8 cellular contexts compared by ENCODE assay signal in genomic region chr3:16300881-16301359, GRCh38. TPM values are rescaled to one million over a fixed set of nuclear protein-coding genes. Genes with fewer than 3 reads are reported as not detected.
DNase-seq lines count a peak whose midpoint lies in the region; ATAC-seq and TF ChIP-seq lines count a peak whose summit lies in the region.

No MANE protein-coding gene starts in this region.

- H3K4me1 Mint-ChIP-seq in WTC11 (peaks cover 60% of the 10 kb centered on the region), naive B cell (peaks cover 28 to 55% (median 29%) of the 10 kb centered on the region in 3 donors)

- WGBS in esophagus squamous epithelium, 2 donors: 73 to 90% methylated on average over 1 to 2 of the region's 2 CpGs

- H3K27ac Mint-ChIP-seq in WTC11 (peak overlapping the region; percentile 99), naive B cell (peak overlapping the region; percentile 44 to 88 (median 80))

- no peak overlapping the region for H3K4me3 ChIP-seq in esophagus squamous epithelium

- DNase-seq in WTC11 (ENCODE audit: low spot score) (no peak), naive B cell (peak; percentile 32), HCEC 1CT (no peak), esophagus squamous epithelium (lab: John Stamatoyannopoulos, UW) (no peak), NCI-H1048 (lab: John Stamatoyannopoulos, UW) (no peak)

- peak overlapping the region in 2 of 4 donors; percentile 15 to 52 for H3K27ac ChIP-seq in esophagus squamous epithelium

- H3K36me3 ChIP-seq in esophagus squamous epithelium: peaks cover 0 to 72% (median 0%) of the 10 kb centered on the region in 3 donors

- CTCF ChIA-PET in WTC11 (lab: Charles Lee): interaction anchor here (0.7 to 1.0 kb wide), 3 partner anchors 10 to 66 kb away, joined by 3 to 4 read pairs (median 4); no protein-coding TSS in a partner anchor

- H3K4me1 ChIP-seq in esophagus squamous epithelium: peaks cover 0 to 20% (median 0%) of the 10 kb centered on the region in 3 donors

- H3K27me3 Mint-ChIP-seq in WTC11 (ENCODE audit: low read depth) (no peaks in the 10 kb centered on the region), naive B cell (no peaks in the 10 kb centered on the region)

- POLR2A ChIA-PET in WTC11 (lab: Charles Lee): no interaction called here

- ATAC-seq in GM18870 (IDR thresholded peaks at IDR 0.05; ENCODE audit: unreplicated experiment) (peak; percentile 42), HG02885 (IDR thresholded peaks at IDR 0.05; ENCODE audit: poor library complexity, unreplicated experiment) (peak; percentile 67), WTC11 (peak; percentile 9; the same call in 1 of the 2 replicates), naive B cell (ENCODE audit: low read depth in 2 of 2) (peak; percentile 84), GM18873 (IDR thresholded peaks at IDR 0.05; ENCODE audit: low FRiP score, unreplicated experiment) (no peak)

- intact Hi-C loops in esophagus squamous epithelium (cut with DNase I): no loop called here

- H3K9me3 Mint-ChIP-seq in WTC11 (peaks cover 18% of the 10 kb centered on the region), naive B cell (peaks cover 0 to 6% (median 0%) of the 10 kb centered on the region in 7 donors)

- peak overlapping the region; percentile 44 for H3K4me3 Mint-ChIP-seq in WTC11
- H3K4me3 Mint-ChIP-seq in naive B cell: peak overlapping the region in 7 of 8 donors; percentile 45 to 90 (median 72)

- peaks cover 57% of the 10 kb centered on the region for H3K36me3 Mint-ChIP-seq in WTC11
- peaks cover 10 to 33% of the 10 kb centered on the region in 2 donors for H3K36me3 Mint-ChIP-seq in naive B cell

- TF ChIP-seq CTCF in WTC11 (IDR thresholded peaks at IDR 0.05) (no peak), esophagus squamous epithelium (IDR thresholded peaks at IDR 0.05) (no peak)

- no peaks in the 10 kb centered on the region for H3K9me3 ChIP-seq in esophagus squamous epithelium

- no peaks in the 10 kb centered on the region for H3K27me3 ChIP-seq in esophagus squamous epithelium

- TF ChIP-seq POLR2A in esophagus squamous epithelium (IDR thresholded peaks at IDR 0.05): peak in 2 of 4 donors; percentile 20 to 31

TF ChIP-seq in WTC11, 78 proteins besides CTCF, POLR2A, EP300 and RAD21 (continues in another document):
- TF ChIP-seq ELF4 (CRISPR knock-in tag; IDR thresholded peaks at IDR 0.05; ENCODE audit: low read depth): no peak
- no peak for TF ChIP-seq USF2 (CRISPR knock-in tag; IDR thresholded peaks at IDR 0.05)
- no peak for TF ChIP-seq ZBTB43 (CRISPR knock-in tag; IDR thresholded peaks at IDR 0.05)
- no peak for TF ChIP-seq ATF3 (CRISPR knock-in tag; conservative IDR thresholded peaks at IDR 0.05)
- TF ChIP-seq KAT7 (CRISPR knock-in tag; IDR thresholded peaks at IDR 0.05; ENCODE audit: borderline replicate concordance): no peak
- no peak for TF ChIP-seq ZNF396 (CRISPR knock-in tag; IDR thresholded peaks at IDR 0.05; ENCODE audit: borderline replicate concordance)
- TF ChIP-seq ZNF281 (CRISPR knock-in tag; IDR thresholded peaks at IDR 0.05): no peak
- no peak for TF ChIP-seq E2F1 (CRISPR knock-in tag; IDR thresholded peaks at IDR 0.05)
- no peak for TF ChIP-seq E2F4 (CRISPR knock-in tag; IDR thresholded peaks at IDR 0.05; ENCODE audit: borderline replicate concordance, low read depth)
- no peak for TF ChIP-seq ZNF232 (CRISPR knock-in tag; IDR thresholded peaks at IDR 0.05)
- no peak for TF ChIP-seq ESRRA (CRISPR knock-in tag; IDR thresholded peaks at IDR 0.05; ENCODE audit: borderline replicate concordance)
- TF ChIP-seq GABPB1 (CRISPR knock-in tag; IDR thresholded peaks at IDR 0.05): no peak
- TF ChIP-seq ERG (CRISPR knock-in tag; IDR thresholded peaks at IDR 0.05): no peak
- TF ChIP-seq, protein P1, sequence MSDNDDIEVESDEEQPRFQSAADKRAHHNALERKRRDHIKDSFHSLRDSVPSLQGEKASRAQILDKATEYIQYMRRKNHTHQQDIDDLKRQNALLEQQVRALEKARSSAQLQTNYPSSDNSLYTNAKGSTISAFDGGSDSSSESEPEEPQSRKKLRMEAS (CRISPR knock-in tag; IDR thresholded peaks at IDR 0.05): no peak
- TF ChIP-seq, protein P2, sequence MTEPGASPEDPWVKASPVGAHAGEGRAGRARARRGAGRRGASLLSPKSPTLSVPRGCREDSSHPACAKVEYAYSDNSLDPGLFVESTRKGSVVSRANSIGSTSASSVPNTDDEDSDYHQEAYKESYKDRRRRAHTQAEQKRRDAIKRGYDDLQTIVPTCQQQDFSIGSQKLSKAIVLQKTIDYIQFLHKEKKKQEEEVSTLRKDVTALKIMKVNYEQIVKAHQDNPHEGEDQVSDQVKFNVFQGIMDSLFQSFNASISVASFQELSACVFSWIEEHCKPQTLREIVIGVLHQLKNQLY (CRISPR knock-in tag; IDR thresholded peaks at IDR 0.05): no peak

RNA-seq across cellular contexts. Expression of gene OXNAD1, which starts 35.9 kb away (rescaled TPM):
- total RNA-seq in WTC11 (2021) (20.1 to 21.7 TPM (median 21.4 TPM) in 3 replicates), esophagus squamous epithelium (10 to 100 TPM in 3 of 4 donors, 1 to 10 TPM in 1; 8.0 to 17.2 (median 15.4) TPM)
- polyA plus RNA-seq in naive B cell (ENCODE audit: low read depth in 6 of 6): 10 to 100 TPM in 1 of 6 donors, 1 to 10 TPM in 5; 1.4 to 10.8 (median 6.7) TPM

RNA-seq across cellular contexts. Expression of gene DPH3, which starts 36.2 kb away (rescaled TPM):
- total RNA-seq in WTC11 (2021): 26.5 to 27.8 TPM (median 26.6 TPM) in 3 replicates
- 10 to 100 TPM; 17.2 to 26.4 (median 21.3) TPM for polyA plus RNA-seq in naive B cell (ENCODE audit: low read depth in 6 of 6)
- 10 to 100 TPM in 2 of 4 donors, 1 to 10 TPM in 2; 2.8 to 21.9 (median 10.0) TPM for total RNA-seq in esophagus squamous epithelium
